11 cellular contexts compared by ENCODE assay signal in genomic region chr11:107562647-107563208, GRCh38. TPM values are rescaled to one million over a fixed set of nuclear protein-coding genes. Genes with fewer than 3 reads are reported as not detected.
DNase-seq lines count a peak whose midpoint lies in the region; ATAC-seq and TF ChIP-seq lines count a peak whose summit lies in the region.
"Had no signal": no experiment of that assay in that cellular context is flagged by ENCODE, and none has a peak within 500 bp of the region (broad histone marks: within the 10 kb centered on the region; RNA-seq: fewer than 3 reads in every experiment).

No MANE protein-coding gene starts in this region.

- CTCF ChIA-PET in MCF 10A (lab: Yijun Ruan, JAX) = interaction anchor here (0.5 to 5.9 kb wide), 35 partner anchors 9 to 1049 kb away, joined by 3 to 89 read pairs (median 4); no protein-coding TSS in a partner anchor

- H3K36me3 Mint-ChIP-seq in MCF 10A (ENCODE audit: insufficient read depth, unreplicated experiment) = no peaks in the 10 kb centered on the region
- H3K36me3 Mint-ChIP-seq in type B pancreatic cell = no peaks in the 10 kb centered on the region

- no peaks in the 10 kb centered on the region for H3K27me3 ChIP-seq in breast epithelium

- H3K27ac Mint-ChIP-seq in MCF 10A (ENCODE audit: low read depth, unreplicated experiment) (peak overlapping the region; percentile 94), type B pancreatic cell (peak overlapping the region; percentile 40)

- H3K27ac ChIP-seq in breast epithelium = no peak overlapping the region
- H3K27ac ChIP-seq: thoracic aorta had no signal

- no peak for TF ChIP-seq CTCF in MCF 10A (IDR thresholded peaks at IDR 0.05; ENCODE audit: unreplicated experiment)
- TF ChIP-seq CTCF in breast epithelium (IDR thresholded peaks at IDR 0.05) = no peak
- no peak for TF ChIP-seq CTCF in fibroblast of mammary gland (conservative IDR thresholded peaks at IDR 0.05; ENCODE audit: control insufficient read depth, insufficient read depth, low read depth, low read length)
- no peak for TF ChIP-seq CTCF in type B pancreatic cell (conservative IDR thresholded peaks at IDR 0.05)

- DNase-seq in MCF 10A (ENCODE audit: unreplicated experiment) = peak; percentile 78
- DNase-seq in breast epithelium (ENCODE audit: low spot score in 2 of 2) = no peak
- peak; percentile 92 for DNase-seq in fibroblast of mammary gland (ENCODE audit: low read depth)
- no peak for DNase-seq in type B pancreatic cell (ENCODE audit: extremely low spot score, unreplicated experiment)
- DNase-seq: activated naive CD4-positive, alpha-beta T cell; CD8-positive, alpha-beta T cell had no signal

- no peaks in the 10 kb centered on the region for H3K36me3 ChIP-seq in breast epithelium
- H3K36me3 ChIP-seq: thoracic aorta had no signal

- no peak for TF ChIP-seq POLR2A in breast epithelium (IDR thresholded peaks at IDR 0.05)

- peak overlapping the region; percentile 52 for H3K4me3 Mint-ChIP-seq in MCF 10A (ENCODE audit: unreplicated experiment)
- H3K4me3 Mint-ChIP-seq in type B pancreatic cell = peak overlapping the region; percentile 2
- H3K4me3 Mint-ChIP-seq: CD8-positive, alpha-beta T cell had no signal

- H3K4me1 ChIP-seq in breast epithelium = no peaks in the 10 kb centered on the region

- no peaks in the 10 kb centered on the region for H3K27me3 Mint-ChIP-seq in MCF 10A (ENCODE audit: insufficient read depth, unreplicated experiment)
- H3K27me3 Mint-ChIP-seq in type B pancreatic cell = no peaks in the 10 kb centered on the region

- POLR2A ChIA-PET in MCF 10A (lab: Yijun Ruan, JAX) = interaction anchor here (0.6 to 3.3 kb wide), 11 partner anchors 11 to 1074 kb away, joined by 3 to 17 read pairs (median 3); partner anchors contain the start of gene CUL5

- BruUV-seq in MCF 10A (replicated peaks; lab: Mats Ljungman, UMichigan) = no TSS peak

- no peaks in the 10 kb centered on the region for H3K9me3 Mint-ChIP-seq in MCF 10A (ENCODE audit: unreplicated experiment)
- no peaks in the 10 kb centered on the region for H3K9me3 Mint-ChIP-seq in type B pancreatic cell
- H3K9me3 Mint-ChIP-seq: CD8-positive, alpha-beta T cell had no signal

- H3K4me1 Mint-ChIP-seq in MCF 10A (ENCODE audit: insufficient read depth, unreplicated experiment) (peaks cover 23% of the 10 kb centered on the region), type B pancreatic cell (ENCODE audit: unreplicated experiment) (peaks cover 33% of the 10 kb centered on the region)

- ATAC-seq in SK-N-SH treated with all-trans-retinoic acid at 6 μM for 48 hours (peak; percentile 51), HG03025 (IDR thresholded peaks at IDR 0.05; ENCODE audit: low FRiP score, unreplicated experiment) (no peak), GM21619 (IDR thresholded peaks at IDR 0.05; ENCODE audit: unreplicated experiment) (no peak), HG02798 (IDR thresholded peaks at IDR 0.05; ENCODE audit: poor library complexity, unreplicated experiment) (no peak)
- ATAC-seq: CD8-positive, alpha-beta T cell had no signal

- intact Hi-C loops in MCF 10A (cut with micrococcal nuclease) = loop anchor here (1.0 to 5.0 kb wide), 4 partner anchors 127 to 1095 kb away; no protein-coding TSS in a partner anchor
- intact Hi-C loops in breast epithelium (cut with DNase I; ENCODE audit: low total_unique reads) = no loop called here

- H3K4me3 ChIP-seq in breast epithelium (no peak overlapping the region), fibroblast of mammary gland (ENCODE audit: control insufficient read depth, low read depth, low read length) (no peak overlapping the region)
- H3K4me3 ChIP-seq: thoracic aorta had no signal

- no peaks in the 10 kb centered on the region for H3K9me3 ChIP-seq in breast epithelium
- H3K9me3 ChIP-seq: thoracic aorta had no signal

TF ChIP-seq in SK-N-SH treated with all-trans-retinoic acid at 6 μM for 48 hours, 23 proteins besides CTCF, POLR2A, EP300 and RAD21:
- no peak for TF ChIP-seq CSDC2 (CRISPR knock-in tag; IDR thresholded peaks at IDR 0.05)
- no peak for TF ChIP-seq ZFP30 (CRISPR knock-in tag; IDR thresholded peaks at IDR 0.05)
- no peak for TF ChIP-seq OSR1 (CRISPR knock-in tag; IDR thresholded peaks at IDR 0.05)
- no peak for TF ChIP-seq PPARA (CRISPR knock-in tag; IDR thresholded peaks at IDR 0.05; ENCODE audit: borderline replicate concordance)
- TF ChIP-seq ISL1 (CRISPR knock-in tag; IDR thresholded peaks at IDR 0.05) = no peak
- TF ChIP-seq BACH2 (CRISPR knock-in tag; IDR thresholded peaks at IDR 0.05; ENCODE audit: borderline replicate concordance) = no peak
- TF ChIP-seq ZC3H10 (CRISPR knock-in tag; IDR thresholded peaks at IDR 0.05) = no peak
- no peak for TF ChIP-seq ZNF565 (CRISPR knock-in tag; conservative IDR thresholded peaks at IDR 0.05; ENCODE audit: low read depth)
- no peak for TF ChIP-seq ESRRG (CRISPR knock-in tag; IDR thresholded peaks at IDR 0.05)
- TF ChIP-seq POU6F1 (CRISPR knock-in tag; IDR thresholded peaks at IDR 0.05; ENCODE audit: borderline replicate concordance, low read depth) = no peak
- no peak for TF ChIP-seq ZFP3 (CRISPR knock-in tag; IDR thresholded peaks at IDR 0.05)
TF ChIP-seq in SK-N-SH treated with all-trans-retinoic acid at 6 μM for 48 hours: peak in this region for 0.

RNA-seq across cellular contexts. Expression of gene ALKBH8, which starts 2.8 kb away (rescaled TPM):
- 5.1 and 7.3 TPM in 2 replicates for total RNA-seq in MCF 10A (2022)
- 10 to 100 TPM in 1 of 3 donors, 1 to 10 TPM in 2; 6.2 to 11.4 (median 8.2) TPM for total RNA-seq in breast epithelium
- total RNA-seq in type B pancreatic cell (ENCODE audit: low replicate concordance) = 6.7 and 7.8 TPM in 2 replicates

RNA-seq across cellular contexts. Expression of gene ELMOD1, which starts 28.2 kb away (rescaled TPM):
- total RNA-seq in MCF 10A (2022) = not detected in 2 replicates
- total RNA-seq in breast epithelium = not detected
- 4.0 and 7.6 TPM in 2 replicates for total RNA-seq in type B pancreatic cell (ENCODE audit: low replicate concordance)
- total RNA-seq: CD8-positive, alpha-beta T cell had no signal

Comparison
In these comparisons a context has a peak if more than half of its experiments do, and no peak if none do; other contexts are left out.
1. DNase-seq: peak in MCF 10A (single experiment) and fibroblast of mammary gland (single experiment); none in breast epithelium (0 of 2) and type B pancreatic cell (single experiment).